In the genomic region with DNA sequence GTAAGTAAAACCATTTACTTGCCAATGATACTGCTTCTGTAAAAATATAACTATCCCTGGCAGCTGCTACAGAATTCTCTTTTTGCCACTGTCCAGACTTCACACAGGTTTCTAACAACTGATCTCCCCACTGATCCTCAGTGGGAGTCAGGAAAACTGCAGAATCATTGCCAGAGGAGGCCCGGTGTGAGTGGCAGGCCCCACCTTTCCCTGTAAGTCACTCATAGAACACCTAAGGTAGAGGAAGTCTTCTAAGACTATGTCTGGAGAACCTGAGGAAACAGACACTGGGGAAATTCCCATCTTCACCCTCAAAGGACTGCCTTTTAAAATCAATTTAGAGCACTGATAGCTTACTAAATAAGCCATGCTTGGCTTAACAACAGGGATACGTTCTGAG, we compare ENCODE assay signal across 25 cellular contexts.
A peak's percentile ranks its signal among the peaks of the same experiment; 100 is the strongest.
DNase-seq lines count a peak whose midpoint lies in the region; ATAC-seq, FAIRE-seq and TF ChIP-seq lines count a peak whose summit lies in the region.
"Had no signal": no experiment of that assay in that cellular context is flagged by ENCODE, and none has a peak within 500 bp of the region (broad histone marks: within the 10 kb centered on the region; RNA-seq: fewer than 3 reads in every experiment).

No MANE protein-coding gene starts in this region.

- H3K9me3 ChIP-seq in A673 (ENCODE audit: low read depth, low read length, poor library complexity, severe bottlenecking): no peaks in the 10 kb centered on the region
- H3K9me3 ChIP-seq in SK-N-MC (ENCODE audit: low read depth, low read length): no peaks in the 10 kb centered on the region
- H3K9me3 ChIP-seq in mesenchymal stem cell (ENCODE audit: control insufficient read depth, low read length): no peaks in the 10 kb centered on the region
- H3K9me3 ChIP-seq: HAP-1, MG63 had no signal

- intact Hi-C loops in A673 (cut with micrococcal nuclease; ENCODE audit: unreplicated experiment): no loop called here

- H3K36me3 ChIP-seq in A673 (ENCODE audit: insufficient read depth, low read length, poor library complexity, severe bottlenecking): peaks cover 32% of the 10 kb centered on the region
- peaks cover 7% of the 10 kb centered on the region; the same call in 1 of the 2 replicates for H3K36me3 ChIP-seq in SK-N-MC (ENCODE audit: insufficient read depth, low read length)
- peaks cover 8 to 66% of the 10 kb centered on the region in 2 experiments for H3K36me3 ChIP-seq in mesenchymal stem cell (ENCODE audit: control insufficient read depth in 1 of 2, insufficient read depth in 2 of 2, low read depth in 1 of 2, low read length in 2 of 2)

- ATAC-seq in GM19452 (IDR thresholded peaks at IDR 0.05; ENCODE audit: unreplicated experiment): no peak
- no peak for ATAC-seq in HG02759 (IDR thresholded peaks at IDR 0.05; ENCODE audit: unreplicated experiment)

- H4K91ac ChIP-seq in mesenchymal stem cell (ENCODE audit: low read length): no peak overlapping the region

- no peak overlapping the region for H3K23ac ChIP-seq in mesenchymal stem cell (ENCODE audit: low read length in 2 of 2)

- H2BK5ac ChIP-seq in mesenchymal stem cell (ENCODE audit: low read depth, low read length, poor library complexity, severe bottlenecking): no peak overlapping the region

- H3K9ac ChIP-seq in SK-N-MC (ENCODE audit: insufficient read length): no peak overlapping the region
- no peak overlapping the region for H3K9ac ChIP-seq in mesenchymal stem cell (ENCODE audit: low read length)
- H3K9ac ChIP-seq: GM23248 had no signal

- DNase-seq in A673 (ENCODE audit: low spot score) (no peak), GM12892 (ENCODE audit: insufficient read length) (no peak), SK-N-MC (ENCODE audit: low read depth, low spot score) (no peak), mesenchymal stem cell (no peak), NCI-H1694 (lab: John Stamatoyannopoulos, UW) (no peak), KBM-7 (no peak)
- DNase-seq: 8988T; CD8-positive, alpha-beta memory T cell; DMS153; DND-41; Kasumi-1; MG63; NCI-H2029 treated with DMSO at 0.1 percent for 48 hours; NCI-H446 treated with DMSO at 0.1 percent for 48 hours; NCI-H526; NCI-H82; NK-92 treated with Interleukin-12 subunit alpha and Interleukin-12 subunit beta, amount 100 ng/mL, for 24 hours; SHP77; T-helper 1 cell had no signal

- no peak overlapping the region for H3K4me2 ChIP-seq in mesenchymal stem cell (ENCODE audit: low read length, poor library complexity, severe bottlenecking)

- peaks cover 3% of the 10 kb centered on the region for H3K79me1 ChIP-seq in mesenchymal stem cell (replicated peaks; ENCODE audit: low read length, poor library complexity, severe bottlenecking)

- no TSS peak for BruUV-seq in A673 (replicated peaks; lab: Mats Ljungman, UMichigan)

- TF ChIP-seq POLR2A in GM12892 (IDR thresholded peaks at IDR 0.05; ENCODE audit: low read depth, low read length): no peak

- no peak overlapping the region for H2AK5ac ChIP-seq in mesenchymal stem cell (ENCODE audit: low read length, severe bottlenecking)

- no peak overlapping the region for H2BK15ac ChIP-seq in mesenchymal stem cell (ENCODE audit: low read depth, poor library complexity, severe bottlenecking)

- POLR2A ChIA-PET in A673 (lab: Charles Lee; ENCODE audit: low non-redundant PET): interaction anchor here (0.5 kb wide), 1 partner anchor 32 kb away, joined by 4 read pairs; no protein-coding TSS in a partner anchor

- H3K4me3 ChIP-seq in A673 (ENCODE audit: low read depth, low read length, poor library complexity, severe bottlenecking): no peak overlapping the region
- no peak overlapping the region for H3K4me3 ChIP-seq in SK-N-MC
- H3K4me3 ChIP-seq in mesenchymal stem cell (ENCODE audit: insufficient read depth in 1 of 2, low read depth in 1 of 2, low read length in 2 of 2): no peak overlapping the region
- H3K4me3 ChIP-seq: GM23248, HAP-1, MG63 had no signal

- H3K18ac ChIP-seq in mesenchymal stem cell (ENCODE audit: low read depth in 1 of 2, low read length in 2 of 2): no peak overlapping the region

- peak overlapping the region; percentile 9 for H3K27ac ChIP-seq in A673 (ENCODE audit: low read depth, low read length, poor library complexity, severe bottlenecking)
- H3K27ac ChIP-seq in SK-N-MC: peak overlapping the region; percentile 39; the same call in 1 of the 2 replicates
- peak overlapping the region; percentile 39 for H3K27ac ChIP-seq in mesenchymal stem cell (ENCODE audit: low read length, poor library complexity, severe bottlenecking)
- H3K27ac ChIP-seq: GM23248, HL-60, RWPE1 had no signal

- H2AFZ ChIP-seq in mesenchymal stem cell (ENCODE audit: low read depth, low read length): no peak overlapping the region
- H2AFZ ChIP-seq: GM23248 had no signal

- H2BK12ac ChIP-seq in mesenchymal stem cell (ENCODE audit: low read length in 2 of 2): no peak overlapping the region

- in situ Hi-C loops in KBM-7 (cut with MboI; ENCODE audit: low pct_unique_long_range_greater_than_20kb, low sequenced_read_pairs): no loop called here

- H3K27me3 ChIP-seq in A673 (replicated peaks; ENCODE audit: insufficient read depth, low read depth, low read length, poor library complexity) (no peaks in the 10 kb centered on the region), mesenchymal stem cell (ENCODE audit: control insufficient read depth in 1 of 2, insufficient read depth in 1 of 2, low read length in 2 of 2) (no peaks in the 10 kb centered on the region)
- H3K27me3 ChIP-seq: MG63 had no signal

- no peak for TF ChIP-seq CTCF in A673 (conservative IDR thresholded peaks at IDR 0.05; ENCODE audit: low read depth, low read length)

- no peak overlapping the region for H2BK120ac ChIP-seq in mesenchymal stem cell (ENCODE audit: low read depth, low read length)

- CTCF ChIA-PET in A673 (lab: Charles Lee): no interaction called here

- H3K4me1 ChIP-seq in A673 (ENCODE audit: insufficient read depth, low read length, poor library complexity, severe bottlenecking): peaks cover 5% of the 10 kb centered on the region
- no peaks in the 10 kb centered on the region for H3K4me1 ChIP-seq in mesenchymal stem cell (ENCODE audit: control insufficient read depth, insufficient read depth, low read depth, low read length)
- H3K4me1 ChIP-seq: HAP-1 had no signal

- H4K8ac ChIP-seq in mesenchymal stem cell (ENCODE audit: low read length): no peak overlapping the region

- no peak overlapping the region for H3K14ac ChIP-seq in mesenchymal stem cell (ENCODE audit: low read length in 2 of 2)

- FAIRE-seq in GM12892 (lab: Jason Lieb, UNC): peak; percentile 5

- H3K4ac ChIP-seq in mesenchymal stem cell (ENCODE audit: low read depth in 1 of 2, low read length in 2 of 2): no peak overlapping the region

- 100% methylated on average over 1 of the region's 2 CpGs for WGBS in mesenchymal stem cell
